8 cellular contexts compared by ENCODE assay signal in genomic region chr5:139774980-139775654, GRCh38. TPM values are rescaled to one million over a fixed set of nuclear protein-coding genes. Genes with fewer than 3 reads are reported as not detected.
DNase-seq lines count a peak whose midpoint lies in the region; ATAC-seq and TF ChIP-seq lines count a peak whose summit lies in the region.

No MANE protein-coding gene starts in this region.

- TF ChIP-seq CTCF in GM12873 (IDR thresholded peaks at IDR 0.05; ENCODE audit: insufficient read depth, low read depth, low read length, missing control alignments): peak; percentile 93

- H3K36me3 Mint-ChIP-seq in memory B cell: no peaks in the 10 kb centered on the region

- no peaks in the 10 kb centered on the region for H3K9me3 Mint-ChIP-seq in memory B cell

- H3K4me3 Mint-ChIP-seq in memory B cell: peak overlapping the region; percentile 47

- peaks cover 9% of the 10 kb centered on the region for H3K4me1 Mint-ChIP-seq in memory B cell

- peak overlapping the region; percentile 65 for H3K27ac Mint-ChIP-seq in memory B cell

- ATAC-seq in HG02798 (IDR thresholded peaks at IDR 0.05; ENCODE audit: poor library complexity, unreplicated experiment) (peak; percentile 81), memory B cell (ENCODE audit: low read depth) (peak; percentile 88), HG02623 (IDR thresholded peaks at IDR 0.05; ENCODE audit: unreplicated experiment) (no peak)

- DNase-seq in NCI-H226 (peak; percentile 21), dermis blood vessel endothelial cell (peak; percentile 68), memory B cell (ENCODE audit: low spot score in 2 of 2) (peak; percentile 86 to 94)
- peak; percentile 60 to 70 for DNase-seq in activated CD4-positive, alpha-beta T cell treated with anti-CD3 and anti-CD28 coated beads, Interleukin-2, amount 50 U/mL, for 24 hours (ENCODE audit: low read depth in 1 of 2, low spot score in 1 of 2)
- DNase-seq in stimulated activated CD8-positive, alpha-beta memory T cell treated with anti-CD3 and anti-CD28 coated beads, Interleukin-4, amount 100 ng/mL, for 1 hour (ENCODE audit: low read depth in 2 of 2, low spot score in 1 of 2): peak; percentile 61 to 62

- peaks cover 6% of the 10 kb centered on the region for H3K27me3 Mint-ChIP-seq in memory B cell

RNA-seq across cellular contexts. Expression of gene PSD2, which starts 20.5 kb away (rescaled TPM):
- under 0.01 TPM in 1 of 2 replicates, not detected in the other for total RNA-seq in dermis blood vessel endothelial cell

Comparison
In these comparisons a context has a peak if more than half of its experiments do, and no peak if none do; other contexts are left out.
1. DNase-seq: peak in every context shown above with its lines; median percentile 90 in memory B cell; 68 in dermis blood vessel endothelial cell; 65 in activated CD4-positive, alpha-beta T cell treated with anti-CD3 and anti-CD28 coated beads, Interleukin-2, amount 50 U/mL, for 24 hours; 62 in stimulated activated CD8-positive, alpha-beta memory T cell treated with anti-CD3 and anti-CD28 coated beads, Interleukin-4, amount 100 ng/mL, for 1 hour; 21 in NCI-H226.